ENCODE assay signal across 35 cellular contexts in the genomic region with DNA sequence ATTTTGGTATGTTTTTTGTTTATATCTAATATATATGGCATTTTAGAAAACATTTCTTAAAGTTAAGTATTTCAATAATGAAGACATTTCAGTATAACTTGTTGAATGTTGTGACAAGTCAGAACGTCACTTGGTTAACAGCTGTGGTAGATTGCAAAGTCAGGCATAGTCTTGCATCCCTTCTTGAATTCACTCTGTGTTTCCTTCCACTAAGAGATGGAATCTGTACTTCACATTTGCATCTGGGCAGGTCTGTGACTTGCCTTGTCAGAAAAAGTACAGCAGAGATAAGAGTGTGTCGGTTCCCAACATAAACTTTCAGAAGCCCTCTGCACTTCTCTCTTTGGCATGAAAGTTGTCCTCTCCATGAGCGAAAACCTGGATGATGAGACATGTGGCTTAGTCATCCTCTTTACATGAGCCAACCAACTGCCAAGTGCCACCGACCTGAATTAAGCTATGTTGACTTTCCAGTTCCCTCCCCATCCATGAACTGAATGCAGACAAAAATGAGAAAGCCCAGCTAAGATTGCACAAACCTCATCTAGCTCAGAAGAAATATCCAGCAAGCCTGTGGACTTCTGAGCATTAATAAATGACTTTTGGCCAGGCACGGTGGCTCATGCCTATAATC.
"Had no signal": no experiment of that assay in that cellular context is flagged by ENCODE, and none has a peak within 500 bp of the region (broad histone marks: within the 10 kb centered on the region; RNA-seq: fewer than 3 reads in every experiment).

No MANE protein-coding gene starts in this region.

- H3K27me3 Mint-ChIP-seq: activated B cell treated with CpG ODN at 0.5 μM for 24 hours; activated CD4-positive, alpha-beta memory T cell treated with anti-CD3 and anti-CD28 coated beads for 36 hours; activated CD4-positive, alpha-beta T cell treated with anti-CD3 and anti-CD28 coated beads for 36 hours; activated CD4-positive, alpha-beta T cell treated with anti-CD3 and anti-CD28 coated beads, Interleukin-2, amount 10 ng/mL, durations not matched to agents 24 days and 14 days; activated CD8-positive, alpha-beta memory T cell treated with anti-CD3 and anti-CD28 coated beads, Interleukin-2, amount 10 ng/mL, durations not matched to agents 7 days and 5 days; activated naive CD4-positive, alpha-beta T cell treated with anti-CD3 and anti-CD28 coated beads, Interleukin-2, amount 50 U/mL, for 24 hours; activated naive CD8-positive, alpha-beta T cell treated with anti-CD3 and anti-CD28 coated beads for 36 hours; activated naive CD8-positive, alpha-beta T cell treated with anti-CD3 and anti-CD28 coated beads, Interleukin-2, amount 50 U/mL, for 24 hours; effector memory CD8-positive, alpha-beta T cell had no signal

- H3K79me2 ChIP-seq: hepatocyte had no signal

- H3K9me3 Mint-ChIP-seq: activated B cell treated with CpG ODN at 0.5 μM for 24 hours; activated CD4-positive, alpha-beta memory T cell treated with anti-CD3 and anti-CD28 coated beads for 36 hours; activated CD4-positive, alpha-beta T cell treated with anti-CD3 and anti-CD28 coated beads, Interleukin-2, amount 10 ng/mL, durations not matched to agents 24 days and 14 days; activated naive CD4-positive, alpha-beta T cell treated with anti-CD3 and anti-CD28 coated beads for 36 hours; activated naive CD4-positive, alpha-beta T cell treated with anti-CD3 and anti-CD28 coated beads, Interleukin-2, amount 50 U/mL, for 24 hours; activated naive CD8-positive, alpha-beta T cell treated with anti-CD3 and anti-CD28 coated beads for 36 hours; activated naive CD8-positive, alpha-beta T cell treated with anti-CD3 and anti-CD28 coated beads, Interleukin-2, amount 50 U/mL, for 24 hours; activated T-helper 1 cell treated with anti-CD3 and anti-CD28 coated beads, Interleukin-12 subunit alpha, Interleukin-12 subunit beta, Interleukin-2, Interleukin-4 antibody, amounts not matched to agents 30 ng/mL and 10 ng/mL and 1 ng/mL, durations not matched to agents 14 hours and 24 hours and 36 hours; activated T-helper 2 cell treated with anti-CD3 and anti-CD28 coated beads, Interferon-gamma antibody, Interleukin-2, Interleukin-4, amounts not matched to agents 10 μg/mL and 5 μg/mL and 100 μg/mL, durations not matched to agents 14 hours and 24 hours and 36 hours had no signal

- H3K4me1 Mint-ChIP-seq: activated B cell treated with CpG ODN at 0.5 μM for 24 hours; activated CD4-positive, alpha-beta T cell treated with anti-CD3 and anti-CD28 coated beads for 36 hours; activated CD4-positive, alpha-beta T cell treated with anti-CD3 and anti-CD28 coated beads, Interleukin-2, amount 10 ng/mL, durations not matched to agents 24 days and 14 days; activated CD8-positive, alpha-beta memory T cell treated with anti-CD3 and anti-CD28 coated beads, Interleukin-2, amount 10 ng/mL, durations not matched to agents 7 days and 5 days; activated naive CD4-positive, alpha-beta T cell treated with anti-CD3 and anti-CD28 coated beads, Interleukin-2, amount 50 U/mL, for 24 hours; activated naive CD8-positive, alpha-beta T cell treated with anti-CD3 and anti-CD28 coated beads, Interleukin-2, amount 50 U/mL, for 24 hours had no signal

- H3K4me1 ChIP-seq: adrenal gland, body of pancreas, esophagus muscularis mucosa, gastroesophageal sphincter, heart right ventricle had no signal

- H3K36me3 Mint-ChIP-seq: activated CD4-positive, alpha-beta memory T cell treated with anti-CD3 and anti-CD28 coated beads for 36 hours; activated CD8-positive, alpha-beta memory T cell treated with anti-CD3 and anti-CD28 coated beads, Interleukin-2, amount 10 ng/mL, durations not matched to agents 7 days and 5 days; activated naive CD4-positive, alpha-beta T cell treated with anti-CD3 and anti-CD28 coated beads, Interleukin-2, amount 50 U/mL, for 24 hours; activated naive CD8-positive, alpha-beta T cell treated with anti-CD3 and anti-CD28 coated beads for 36 hours had no signal

- H3K27me3 ChIP-seq: adrenal gland, body of pancreas, esophagus muscularis mucosa, gastroesophageal sphincter, heart right ventricle, hepatocyte had no signal

- FAIRE-seq: colon, TTC549 had no signal

- H3K36me3 ChIP-seq: adrenal gland, esophagus muscularis mucosa, gastroesophageal sphincter, heart right ventricle, WERI-Rb-1 had no signal

- ATAC-seq: activated CD4-positive, alpha-beta T cell treated with anti-CD3 and anti-CD28 coated beads for 36 hours; activated CD4-positive, CD25-positive, alpha-beta regulatory T cell treated with anti-CD3 and anti-CD28 coated beads, Interleukin-2, amount 50 U/mL, for 24 hours; activated CD8-positive, alpha-beta memory T cell treated with anti-CD3 and anti-CD28 coated beads, Interleukin-2, amount 10 ng/mL, durations not matched to agents 7 days and 5 days; activated CD8-positive, alpha-beta T cell treated with anti-CD3 and anti-CD28 coated beads, Interleukin-2, amount 10 ng/mL, durations not matched to agents 7 days and 5 days; activated naive CD8-positive, alpha-beta T cell treated with anti-CD3 and anti-CD28 coated beads, Interleukin-2, amount 50 U/mL, for 24 hours; body of pancreas; effector memory CD8-positive, alpha-beta T cell; gastroesophageal sphincter; heart right ventricle had no signal

- H2AFZ ChIP-seq: hepatocyte had no signal

- H3K27ac Mint-ChIP-seq: activated B cell treated with CpG ODN at 0.5 μM for 24 hours; activated CD4-positive, alpha-beta memory T cell treated with anti-CD3 and anti-CD28 coated beads for 36 hours; activated CD4-positive, alpha-beta T cell treated with anti-CD3 and anti-CD28 coated beads for 36 hours; activated CD4-positive, alpha-beta T cell treated with anti-CD3 and anti-CD28 coated beads, Interleukin-2, amount 10 ng/mL, durations not matched to agents 24 days and 14 days; activated CD8-positive, alpha-beta memory T cell treated with anti-CD3 and anti-CD28 coated beads, Interleukin-2, amount 10 ng/mL, durations not matched to agents 7 days and 5 days; activated CD8-positive, alpha-beta T cell treated with anti-CD3 and anti-CD28 coated beads, Interleukin-2, amount 10 ng/mL, durations not matched to agents 7 days and 5 days; activated naive CD4-positive, alpha-beta T cell treated with anti-CD3 and anti-CD28 coated beads for 36 hours; activated naive CD4-positive, alpha-beta T cell treated with anti-CD3 and anti-CD28 coated beads, Interleukin-2, amount 50 U/mL, for 24 hours; activated naive CD8-positive, alpha-beta T cell treated with anti-CD3 and anti-CD28 coated beads for 36 hours; activated naive CD8-positive, alpha-beta T cell treated with anti-CD3 and anti-CD28 coated beads, Interleukin-2, amount 50 U/mL, for 24 hours; activated T-helper 1 cell treated with anti-CD3 and anti-CD28 coated beads, Interleukin-12 subunit alpha, Interleukin-12 subunit beta, Interleukin-2, Interleukin-4 antibody, amounts not matched to agents 30 ng/mL and 10 ng/mL and 1 ng/mL, durations not matched to agents 14 hours and 24 hours and 36 hours; activated T-helper 2 cell treated with anti-CD3 and anti-CD28 coated beads, Interferon-gamma antibody, Interleukin-2, Interleukin-4, amounts not matched to agents 10 μg/mL and 5 μg/mL and 100 μg/mL, durations not matched to agents 14 hours and 24 hours and 36 hours; effector memory CD8-positive, alpha-beta T cell had no signal

- H3K4me3 ChIP-seq: adrenal gland, body of pancreas, esophagus muscularis mucosa, gastroesophageal sphincter, heart right ventricle, hepatocyte had no signal

- DNase-seq: activated B cell treated with CpG ODN at 0.5 μM for 24 hours; activated CD4-positive, alpha-beta memory T cell treated with anti-CD3 and anti-CD28 coated beads for 36 hours; activated CD4-positive, alpha-beta T cell treated with anti-CD3 and anti-CD28 coated beads for 36 hours; activated CD4-positive, alpha-beta T cell treated with anti-CD3 and anti-CD28 coated beads, Interleukin-2, amount 10 ng/mL, durations not matched to agents 24 days and 14 days; activated CD8-positive, alpha-beta memory T cell treated with anti-CD3 and anti-CD28 coated beads, Interleukin-2, amount 10 ng/mL, durations not matched to agents 7 days and 5 days; activated CD8-positive, alpha-beta memory T cell treated with anti-CD3 and anti-CD28 coated beads, Interleukin-2, amount 50 U/mL, for 4 hours; activated CD8-positive, alpha-beta T cell treated with anti-CD3 and anti-CD28 coated beads, Interleukin-2, amount 10 ng/mL, durations not matched to agents 7 days and 5 days; activated effector memory CD4-positive, alpha-beta T cell treated with anti-CD3 and anti-CD28 coated beads, Interleukin-2, amount 50 U/mL, for 16 hours; activated naive CD4-positive, alpha-beta T cell treated with anti-CD3 and anti-CD28 coated beads for 36 hours; activated naive CD8-positive, alpha-beta T cell treated with anti-CD3 and anti-CD28 coated beads for 36 hours; activated naive CD8-positive, alpha-beta T cell treated with anti-CD3 and anti-CD28 coated beads, Interleukin-2, amount 50 U/mL, for 24 hours; activated T-cell treated with anti-CD3 and anti-CD28 coated beads, Interleukin-2, amount 50 U/mL, for 1 hour; activated T-cell treated with anti-CD3 and anti-CD28 coated beads, Interleukin-2, amount 50 U/mL, for 48 hours; adrenal gland; amygdala; aorta; body of pancreas; caudate nucleus; cortex of kidney; dermis blood vessel endothelial cell; effector CD4-positive, alpha-beta T cell; effector memory CD8-positive, alpha-beta T cell; erythroblast; foreskin melanocyte; heart right ventricle; WERI-Rb-1 had no signal

- H3K4me2 ChIP-seq: hepatocyte had no signal

- H3K4me3 Mint-ChIP-seq: activated B cell treated with CpG ODN at 0.5 μM for 24 hours; activated CD4-positive, alpha-beta memory T cell treated with anti-CD3 and anti-CD28 coated beads for 36 hours; activated CD4-positive, alpha-beta T cell treated with anti-CD3 and anti-CD28 coated beads for 36 hours; activated CD4-positive, alpha-beta T cell treated with anti-CD3 and anti-CD28 coated beads, Interleukin-2, amount 10 ng/mL, durations not matched to agents 24 days and 14 days; activated CD8-positive, alpha-beta memory T cell treated with anti-CD3 and anti-CD28 coated beads, Interleukin-2, amount 10 ng/mL, durations not matched to agents 7 days and 5 days; activated CD8-positive, alpha-beta T cell treated with anti-CD3 and anti-CD28 coated beads, Interleukin-2, amount 10 ng/mL, durations not matched to agents 7 days and 5 days; activated naive CD4-positive, alpha-beta T cell treated with anti-CD3 and anti-CD28 coated beads for 36 hours; activated naive CD4-positive, alpha-beta T cell treated with anti-CD3 and anti-CD28 coated beads, Interleukin-2, amount 50 U/mL, for 24 hours; activated naive CD8-positive, alpha-beta T cell treated with anti-CD3 and anti-CD28 coated beads for 36 hours; activated naive CD8-positive, alpha-beta T cell treated with anti-CD3 and anti-CD28 coated beads, Interleukin-2, amount 50 U/mL, for 24 hours; activated T-helper 1 cell treated with anti-CD3 and anti-CD28 coated beads, Interleukin-12 subunit alpha, Interleukin-12 subunit beta, Interleukin-2, Interleukin-4 antibody, amounts not matched to agents 30 ng/mL and 10 ng/mL and 1 ng/mL, durations not matched to agents 14 hours and 24 hours and 36 hours; effector memory CD8-positive, alpha-beta T cell had no signal

- H3K27ac ChIP-seq: adrenal gland, body of pancreas, esophagus muscularis mucosa, gastroesophageal sphincter, heart right ventricle, hepatocyte, WERI-Rb-1 had no signal

- H3K9me3 ChIP-seq: adrenal gland, body of pancreas, esophagus muscularis mucosa, gastroesophageal sphincter, heart right ventricle had no signal
